ENCODE assay signal across 18 cellular contexts in genomic region chr1:77394166-77394565, GRCh38.
DNase-seq lines count a peak whose midpoint lies in the region; ATAC-seq and TF ChIP-seq lines count a peak whose summit lies in the region.
"Had no signal": no experiment of that assay in that cellular context is flagged by ENCODE, and none has a peak within 500 bp of the region (broad histone marks: within the 10 kb centered on the region; RNA-seq: fewer than 3 reads in every experiment).

No MANE protein-coding gene starts in this region.

- DNase-seq in A172 (ENCODE audit: low spot score): peak; percentile 8
- DNase-seq in GM23248: peak; percentile 61
- peak; percentile 47 to 68 for DNase-seq in foreskin fibroblast
- no peak for DNase-seq in left ventricle myocardium superior
- no peak for DNase-seq in NCI-H2029 treated with DMSO at 0.1 percent for 48 hours (lab: John Stamatoyannopoulos, UW)
- no peak for DNase-seq in NCI-H1436 treated with DMSO at 0.1 percent for 48 hours (lab: John Stamatoyannopoulos, UW)
- no peak for DNase-seq in activated T-cell treated with anti-CD3 and anti-CD28 coated beads for 4 hours
- DNase-seq: activated T-cell treated with anti-CD3 and anti-CD28 coated beads, Interleukin-2, amount 50 U/mL, for 48 hours; COR-L47; GF-D8; NCI-H1436; NCI-H510A; OCI-M1; stimulated activated naive CD4-positive, alpha-beta T cell had no signal

- no peaks in the 10 kb centered on the region for H3K9me2 ChIP-seq in GM23248 (ENCODE audit: insufficient read depth)

- 47 to 58% methylated on average over 2 of the region's 2 CpGs for WGBS in GM23248 (ENCODE audit: low coverage in 1 of 2, low lambda C conversion rate in 2 of 2, missing lambda C conversion rate in 2 of 2), 2 experiments

- H3K9me3 ChIP-seq in GM23248 (ENCODE audit: low read depth): no peaks in the 10 kb centered on the region

- no peaks in the 10 kb centered on the region for H4K20me1 ChIP-seq in GM23248 (ENCODE audit: insufficient read depth)

- peak overlapping the region; percentile 54 for H3K27ac ChIP-seq in GM23248
- peak overlapping the region; percentile 95 for H3K27ac ChIP-seq in angular gyrus (ENCODE audit: low read depth, low read length)
- H3K27ac ChIP-seq: KMS-11, SK-N-MC had no signal

- in situ Hi-C loops in GM23248 (cut with MboI): no loop called here

- H3K9ac ChIP-seq in GM23248: peak overlapping the region; percentile 3; the same call in 1 of the 2 replicates
- H3K9ac ChIP-seq: KMS-11 had no signal

- H3K4me3 ChIP-seq in GM23248: no peak overlapping the region
- H3K4me3 ChIP-seq in foreskin fibroblast (ENCODE audit: low read depth in 1 of 2, low read length in 2 of 2): no peak overlapping the region
- H3K4me3 ChIP-seq: SK-N-MC had no signal

- no peaks in the 10 kb centered on the region; the same call in 1 of the 2 replicates for H3K79me2 ChIP-seq in GM23248 (ENCODE audit: insufficient read depth)

- peaks cover 24% of the 10 kb centered on the region for H3K4me1 ChIP-seq in GM23248 (ENCODE audit: insufficient read depth)

- H2AFZ ChIP-seq in GM23248: no peak overlapping the region

- no peaks in the 10 kb centered on the region for H3K27me3 ChIP-seq in GM23248 (replicated peaks; ENCODE audit: insufficient read depth)

- intact Hi-C loops in left ventricle myocardium superior (cut with micrococcal nuclease): no loop called here

- peaks cover 18% of the 10 kb centered on the region; the same call in 1 of the 2 replicates for H3F3A ChIP-seq in GM23248 (ENCODE audit: insufficient read depth)

- peak overlapping the region; percentile 35 for H3K4me2 ChIP-seq in GM23248 (ENCODE audit: unreplicated experiment)
- H3K4me2 ChIP-seq: KMS-11 had no signal

- 0 out of 2 replicates have a peak, but pooled peaks cover 4% of the 10 kb centered on the region for H3K36me3 ChIP-seq in GM23248 (ENCODE audit: low read depth)

- no peak for ATAC-seq in left ventricle myocardium superior
- ATAC-seq: HCT116 had no signal

- TF ChIP-seq CTCF in foreskin fibroblast (IDR thresholded peaks at IDR 0.05; ENCODE audit: low read depth, low read length): no peak

Comparison
In these comparisons a context has a peak if more than half of its experiments do, and no peak if none do; other contexts are left out.
1. DNase-seq: peak in A172 (single experiment), GM23248 (single experiment) and foreskin fibroblast (2 of 2); none in left ventricle myocardium superior (single experiment), NCI-H2029 treated with DMSO at 0.1 percent for 48 hours (single experiment), NCI-H1436 treated with DMSO at 0.1 percent for 48 hours (single experiment) and activated T-cell treated with anti-CD3 and anti-CD28 coated beads for 4 hours (single experiment).